1 cellular context compared by ENCODE assay signal in the genomic region with DNA sequence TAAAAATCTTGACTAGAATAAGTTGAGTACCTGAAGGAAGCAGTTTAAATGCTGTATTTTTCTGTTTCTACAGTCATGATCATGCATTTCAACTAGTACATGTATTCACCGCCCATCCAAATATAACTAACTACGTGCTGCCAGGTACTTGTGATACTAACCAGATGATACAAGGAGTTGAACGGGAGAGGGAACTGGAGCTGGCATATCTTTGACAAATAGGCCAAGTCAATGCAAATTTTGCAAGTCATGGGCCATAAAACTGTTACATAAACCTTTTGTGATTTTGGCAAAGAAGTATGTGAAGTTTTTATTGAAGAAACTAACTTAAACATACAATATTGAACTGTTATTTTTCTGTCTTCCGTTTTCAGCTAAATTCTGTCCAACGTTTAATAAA.
TF ChIP-seq lines count a peak whose summit lies in the region.

No MANE protein-coding gene starts in this region.

TF ChIP-seq in GM12878, 131 proteins besides CTCF, POLR2A, EP300 and RAD21:
- TF ChIP-seq FOXK2 (IDR thresholded peaks at IDR 0.05) (no peak), TARDBP (IDR thresholded peaks at IDR 0.05; ENCODE audit: borderline replicate concordance) (no peak), RFX5 (IDR thresholded peaks at IDR 0.05; ENCODE audit: low read depth, low read length) (no peak), BCL11A (IDR thresholded peaks at IDR 0.05; ENCODE audit: low read depth, low read length) (no peak), MTA2 (IDR thresholded peaks at IDR 0.05; ENCODE audit: low read depth) (no peak)
TF ChIP-seq in GM12878: peak in this region for 0.
